In the genomic region with DNA sequence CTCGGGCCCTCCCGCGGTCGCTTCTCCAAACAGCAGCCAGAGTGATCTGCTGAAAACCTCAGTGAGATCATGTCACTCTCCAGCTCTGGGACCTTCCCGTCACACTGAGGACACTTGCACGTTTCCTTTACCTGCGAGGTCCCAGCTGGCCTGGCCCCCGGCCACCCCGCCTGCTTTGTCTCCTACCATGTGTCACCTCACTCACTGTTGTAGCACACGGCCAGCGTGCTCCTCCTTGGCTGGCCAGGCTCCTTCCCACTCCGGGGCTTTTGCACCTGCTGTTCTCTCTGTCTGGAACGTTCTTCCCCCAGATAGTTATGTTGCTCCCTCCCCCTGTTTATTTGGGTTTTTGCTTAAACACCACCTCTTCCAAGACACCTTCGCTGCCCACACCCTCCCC, we compare ENCODE assay signal across 21 cellular contexts.
"Had no signal": no experiment of that assay in that cellular context is flagged by ENCODE, and none has a peak within 500 bp of the region (broad histone marks: within the 10 kb centered on the region; RNA-seq: fewer than 3 reads in every experiment).

No MANE protein-coding gene starts in this region.

- H3K4me2 ChIP-seq: hepatocyte, smooth muscle cell had no signal

- H3K27me3 ChIP-seq: hepatocyte, right lobe of liver, tibial nerve, uterus had no signal

- H3K9ac ChIP-seq: parathyroid adenoma had no signal

- H3K9me3 ChIP-seq: neutrophil, psoas muscle, right lobe of liver, tibial nerve, uterus had no signal

- H3K36me3 Mint-ChIP-seq: naive thymus-derived CD8-positive, alpha-beta T cell; stimulated activated memory B cell treated with anti-CD40 and anti-IgM and Interleukin-4, amounts not matched to agents 10 μg/mL and 1 μg/mL and 100 μg/mL, for 72 hours had no signal

- H3K4me3 ChIP-seq: hepatocyte, lung, psoas muscle, right lobe of liver, smooth muscle cell, tibial nerve, uterus had no signal

- H3K27ac Mint-ChIP-seq: mesothelial cell of epicardium; naive thymus-derived CD8-positive, alpha-beta T cell; nephron; stimulated activated memory B cell treated with anti-CD40 and anti-IgM and Interleukin-4, amounts not matched to agents 10 μg/mL and 1 μg/mL and 100 μg/mL, for 72 hours; type B pancreatic cell had no signal

- H3K27ac ChIP-seq: hepatocyte, neutrophil, parathyroid adenoma, psoas muscle, right lobe of liver, tibial nerve, uterus had no signal

- H2AFZ ChIP-seq: hepatocyte, parathyroid adenoma had no signal

- DNase-seq: mesendoderm; naive thymus-derived CD8-positive, alpha-beta T cell; stimulated activated CD4-positive, alpha-beta T cell treated with anti-CD3 and anti-CD28 coated beads, Interleukin-1b, Interleukin-23, amount 100 ng/mL, for 48 hours; stimulated activated CD4-positive, alpha-beta T cell treated with anti-CD3 and anti-CD28 coated beads, Interleukin-2, amount 100 ng/mL, for 48 hours; stimulated activated CD4-positive, alpha-beta T cell treated with anti-CD3 and anti-CD28 coated beads, Interleukin-4, amount 100 ng/mL, for 4 hours; stimulated activated CD8-positive, alpha-beta memory T cell treated with anti-CD3 and anti-CD28 coated beads, Interleukin-4, amount 100 ng/mL, for 48 hours; stimulated activated naive CD8-positive, alpha-beta T cell treated with anti-CD3 and anti-CD28 coated beads, Interleukin-15, amount 100 ng/mL, for 72 hours had no signal

- H3K4me3 Mint-ChIP-seq: mesothelial cell of epicardium; naive thymus-derived CD8-positive, alpha-beta T cell; nephron; neural crest cell; stimulated activated memory B cell treated with anti-CD40 and anti-IgM and Interleukin-4, amounts not matched to agents 10 μg/mL and 1 μg/mL and 100 μg/mL, for 72 hours; stimulated activated naive CD8-positive, alpha-beta T cell treated with anti-CD3 and anti-CD28 coated beads, Interleukin-15, amount 100 ng/mL, for 72 hours; type B pancreatic cell had no signal

- H3K36me3 ChIP-seq: neutrophil, uterus had no signal

- H3K9me3 Mint-ChIP-seq: mesothelial cell of epicardium; naive thymus-derived CD8-positive, alpha-beta T cell; nephron; neural crest cell; stimulated activated memory B cell treated with anti-CD40 and anti-IgM and Interleukin-4, amounts not matched to agents 10 μg/mL and 1 μg/mL and 100 μg/mL, for 72 hours; stimulated activated naive CD8-positive, alpha-beta T cell treated with anti-CD3 and anti-CD28 coated beads, Interleukin-15, amount 100 ng/mL, for 72 hours; type B pancreatic cell had no signal

- H3K4me1 ChIP-seq: right lobe of liver, uterus had no signal
